In the genomic region with DNA sequence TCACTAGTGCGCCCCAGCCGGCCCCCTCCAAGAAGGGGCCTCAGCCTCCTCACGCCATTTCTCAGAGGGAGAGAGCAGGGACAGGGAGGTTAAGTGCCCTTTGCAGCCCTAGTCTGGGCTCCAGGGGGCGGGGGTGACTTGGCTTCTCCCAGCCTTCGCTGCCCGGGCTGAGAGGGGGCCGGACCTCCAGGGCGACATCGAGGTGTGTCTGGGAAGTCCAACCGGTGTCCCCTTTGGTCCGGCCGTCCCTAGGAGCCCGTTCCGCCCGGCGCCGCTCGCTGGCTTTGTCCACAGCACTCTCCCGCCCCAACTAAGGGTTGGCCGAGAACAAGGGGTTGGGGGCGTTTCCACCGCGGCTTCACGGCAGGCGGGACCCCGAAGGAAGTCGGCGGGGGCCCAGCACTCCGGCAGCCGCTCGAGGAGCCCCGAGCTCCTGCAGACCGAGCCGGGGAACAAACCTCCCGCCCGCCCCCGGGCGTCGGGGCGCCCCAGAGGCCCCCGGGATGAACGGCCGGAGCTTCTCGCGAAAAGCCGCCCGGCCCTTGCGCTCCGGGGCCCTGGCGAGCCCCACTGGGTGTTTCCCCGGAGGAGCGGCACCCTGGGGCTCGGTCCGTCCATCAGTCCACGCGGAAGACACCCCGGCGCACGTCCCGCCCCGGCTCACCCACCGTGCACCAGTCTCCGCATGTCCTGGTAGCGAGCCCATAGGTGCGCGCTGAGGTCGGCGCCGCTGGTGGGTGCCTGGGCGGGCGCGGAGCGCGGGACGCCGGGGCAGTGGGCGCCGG, we compare ENCODE assay signal across 9 cellular contexts. TPM values are rescaled to one million over a fixed set of nuclear protein-coding genes. Genes with fewer than 3 reads are reported as not detected.
DNase-seq lines count a peak whose midpoint lies in the region; ATAC-seq and TF ChIP-seq lines count a peak whose summit lies in the region.
"Had no signal": no experiment of that assay in that cellular context is flagged by ENCODE, and none has a peak within 500 bp of the region (broad histone marks: within the 10 kb centered on the region; RNA-seq: fewer than 3 reads in every experiment).

No MANE protein-coding gene starts in this region.

- peak overlapping the region; percentile 72 for H3K4me3 Mint-ChIP-seq in activated naive CD4-positive, alpha-beta T cell treated with anti-CD3 and anti-CD28 coated beads for 36 hours

- CTCF ChIA-PET in IMR-90 (lab: Yijun Ruan, JAX): no interaction called here
- CTCF ChIA-PET in activated naive CD4-positive, alpha-beta T cell treated with anti-CD3 and anti-CD28 coated beads for 36 hours (lab: Charles Lee): no interaction called here

- H3K4me3 ChIP-seq in IMR-90 (ENCODE audit: insufficient read depth, low read depth, low read length) (peak overlapping the region; percentile 72), heart right ventricle (peak overlapping the region; percentile 58 to 73 (median 68)), retinal pigment epithelial cell (ENCODE audit: low read length) (peak overlapping the region; percentile 61)

- no peak overlapping the region for H3K18ac ChIP-seq in IMR-90 (ENCODE audit: low read depth, low read length)

- no peak; the same call in 1 of the 2 replicates for TF ChIP-seq POLR2A in IMR-90 (IDR thresholded peaks at IDR 0.05; ENCODE audit: low read depth, low read length)

- H3K9me3 ChIP-seq in IMR-90 (ENCODE audit: control insufficient read depth, insufficient read depth, low read length) (no peaks in the 10 kb centered on the region), heart right ventricle (no peaks in the 10 kb centered on the region)

- intact Hi-C loops in IMR-90 (cut with micrococcal nuclease) (no loop called here), heart right ventricle (cut with DNase I) (loop anchor here in 2 of 10 donors (5.0 kb wide), 2 partner anchors 41 to 51 kb away; no protein-coding TSS in a partner anchor)
- intact Hi-C loops in activated naive CD4-positive, alpha-beta T cell treated with anti-CD3 and anti-CD28 coated beads for 36 hours (cut with micrococcal nuclease): loop anchor here (10.0 kb wide), 2 partner anchors 512 to 812 kb away; partner anchors contain the start of genes DCP1A and SFMBT1

- H3K14ac ChIP-seq in IMR-90 (replicated peaks; ENCODE audit: low read depth, low read length): peak overlapping the region; percentile 90

- H4K5ac ChIP-seq in IMR-90 (ENCODE audit: low read depth, low read length): 0 out of 2 replicates have a peak overlapping the region, but pooled peaks have one; percentile 10

- H3K27me3 ChIP-seq in IMR-90 (ENCODE audit: control insufficient read depth, insufficient read depth, low read length): no peaks in the 10 kb centered on the region
- H3K27me3 ChIP-seq in heart right ventricle: no peaks in the 10 kb centered on the region

- no peak overlapping the region for H3K27ac Mint-ChIP-seq in activated naive CD4-positive, alpha-beta T cell treated with anti-CD3 and anti-CD28 coated beads for 36 hours

- H4K8ac ChIP-seq in IMR-90 (ENCODE audit: low read depth in 2 of 2, low read length in 2 of 2): peak overlapping the region; percentile 34 to 59; a peak in 2 of 4 replicates

- 1% methylated on average over 17 of the region's 78 CpGs; no CpG with 5 or more reads in 1 of the 2 experiments for WGBS in IMR-90 (ENCODE audit: extremely low coverage in 2 of 2, insufficient read length in 1 of 2), 2 experiments
- 3 to 4% methylated on average over 77 to 78 of the region's 78 CpGs for WGBS in heart right ventricle, 2 donors

- H3K27ac ChIP-seq in IMR-90 (ENCODE audit: insufficient read depth, low read length): peak overlapping the region; percentile 72
- H3K27ac ChIP-seq in heart right ventricle: peak overlapping the region; percentile 42 to 91 (median 82)

- peak overlapping the region; percentile 50; the same call in 1 of the 2 replicates for H4K91ac ChIP-seq in IMR-90 (ENCODE audit: insufficient read depth, low read depth, low read length)

- H4K20me1 ChIP-seq in IMR-90 (ENCODE audit: insufficient read depth, low read length): peaks cover 55% of the 10 kb centered on the region

- ATAC-seq in IMR-90 (ENCODE audit: low read depth) (peak; percentile 1), heart right ventricle (no peak), GM21825 (IDR thresholded peaks at IDR 0.05; ENCODE audit: unreplicated experiment) (no peak)

- POLR2A ChIA-PET in IMR-90 (lab: Charles Lee; ENCODE audit: unreplicated experiment): no interaction called here

- in situ Hi-C loops in IMR-90 (cut with MboI; ENCODE audit: low sequenced_read_pairs): no loop called here

- BruUV-seq in IMR-90 (replicated peaks; lab: Mats Ljungman, UMichigan): no TSS peak

- peak overlapping the region; percentile 84 for H2AFZ ChIP-seq in IMR-90 (replicated peaks; ENCODE audit: low read length, poor library complexity)

- H3K36me3 Mint-ChIP-seq in activated naive CD4-positive, alpha-beta T cell treated with anti-CD3 and anti-CD28 coated beads for 36 hours (ENCODE audit: low read depth): peaks cover 7% of the 10 kb centered on the region

- H3K36me3 ChIP-seq in IMR-90 (ENCODE audit: control insufficient read depth, insufficient read depth, low read length): peaks cover 11% of the 10 kb centered on the region
- peaks cover 0 to 12% (median 2%) of the 10 kb centered on the region in 9 donors for H3K36me3 ChIP-seq in heart right ventricle

- H3K9ac ChIP-seq in IMR-90 (ENCODE audit: low read depth, low read length): peak overlapping the region; percentile 75

- peak overlapping the region; percentile 78 for H2AK5ac ChIP-seq in IMR-90 (ENCODE audit: low read depth, low read length)

- TF ChIP-seq RAD21 in IMR-90 (IDR thresholded peaks at IDR 0.05; ENCODE audit: low read length): no peak

- peak overlapping the region; percentile 46; the same call in 1 of the 2 replicates for H3K23ac ChIP-seq in IMR-90 (ENCODE audit: low read depth, low read length)

- DNase-seq in ELF-1 (ENCODE audit: low read depth, low spot score): peak; percentile 63
- no peak for DNase-seq in IMR-90
- DNase-seq in activated naive CD4-positive, alpha-beta T cell treated with anti-CD3 and anti-CD28 coated beads for 36 hours: peak; percentile 28
- peak in 1 of 2 donors; percentile 47 for DNase-seq in heart right ventricle
- DNase-seq in retinal pigment epithelial cell (ENCODE audit: low read depth): no peak
- no peak for DNase-seq in inferior parietal cortex (ENCODE audit: extremely low spot score)
- no peak for DNase-seq in DMS153 treated with DMSO at 0.1 percent for 48 hours (lab: John Stamatoyannopoulos, UW; ENCODE audit: unreplicated experiment)

- H2BK5ac ChIP-seq in IMR-90 (ENCODE audit: low read depth, low read length, poor library complexity, severe bottlenecking): peak overlapping the region; percentile 61

- TF ChIP-seq CTCF in IMR-90 (conservative IDR thresholded peaks at IDR 0.05; ENCODE audit: low read depth, low read length) (no peak), heart right ventricle (IDR thresholded peaks at IDR 0.05) (no peak), retinal pigment epithelial cell (conservative IDR thresholded peaks at IDR 0.05; ENCODE audit: low read depth, low read length) (no peak)

- H2AK9ac ChIP-seq in IMR-90 (replicated peaks; ENCODE audit: low read depth, low read length, poor library complexity): peak overlapping the region; percentile 68

- dilution Hi-C loops in IMR-90 (cut with HindIII; ENCODE audit: low sequenced_read_pairs, unreplicated experiment): no loop called here

- H3K4me1 Mint-ChIP-seq in activated naive CD4-positive, alpha-beta T cell treated with anti-CD3 and anti-CD28 coated beads for 36 hours (ENCODE audit: low read depth): peaks cover 22% of the 10 kb centered on the region

- peak overlapping the region; percentile 69 for H3K4ac ChIP-seq in IMR-90 (ENCODE audit: low read depth, low read length)

- H3K56ac ChIP-seq in IMR-90 (ENCODE audit: extremely low read depth, insufficient read depth, low read length): peak overlapping the region; percentile 57

- H2BK120ac ChIP-seq in IMR-90 (ENCODE audit: low read depth, low read length): no peak overlapping the region

- H3K4me1 ChIP-seq in IMR-90 (ENCODE audit: control insufficient read depth, insufficient read depth, low read length): peaks cover 32% of the 10 kb centered on the region
- H3K4me1 ChIP-seq in heart right ventricle: peaks cover 43 to 86% (median 73%) of the 10 kb centered on the region in 9 donors

- no peak overlapping the region for H2BK15ac ChIP-seq in IMR-90 (ENCODE audit: low read depth, low read length)

- no peaks in the 10 kb centered on the region for H3K9me3 Mint-ChIP-seq in activated naive CD4-positive, alpha-beta T cell treated with anti-CD3 and anti-CD28 coated beads for 36 hours

- peak overlapping the region; percentile 95 for H3K4me2 ChIP-seq in IMR-90 (ENCODE audit: low read depth, low read length)

- H2BK20ac ChIP-seq in IMR-90 (ENCODE audit: low read depth, low read length): no peak overlapping the region

- peaks cover 25% of the 10 kb centered on the region for H3K9me1 ChIP-seq in IMR-90 (ENCODE audit: insufficient read depth, low read length)

- no peaks in the 10 kb centered on the region for H3K27me3 Mint-ChIP-seq in activated naive CD4-positive, alpha-beta T cell treated with anti-CD3 and anti-CD28 coated beads for 36 hours (ENCODE audit: low read depth)

- peaks cover 28 to 85% of the 10 kb centered on the region in 2 experiments for H3K79me1 ChIP-seq in IMR-90 (ENCODE audit: low read depth in 1 of 2, low read length in 2 of 2)

RNA-seq across cellular contexts. Expression of gene NT5DC2, which starts 0.6 kb away (rescaled TPM):
- total RNA-seq in IMR-90 (2012; rRNA removed): 161 and 173 TPM in 2 replicates
- polyA plus RNA-seq in IMR-90 (2012; rRNA removed): 200 and 228 TPM in 2 replicates
- 168 and 316 TPM in 2 replicates for polyA plus RNA-seq in IMR-90 (2012; cell fraction: cytosol; rRNA removed)
- 247 and 500 TPM in 2 replicates for polyA plus RNA-seq in IMR-90 (2012; cell fraction: nucleus; rRNA removed; ENCODE audit: low replicate concordance)
- total RNA-seq in activated naive CD4-positive, alpha-beta T cell treated with anti-CD3 and anti-CD28 coated beads for 36 hours: 10 to 100 TPM; 20.4 to 20.8 TPM
- total RNA-seq in heart right ventricle: 100 to 1,000 TPM in 1 of 10 donors, 10 to 100 TPM in 9; 25.1 to 108 (median 44.5) TPM
- polyA plus RNA-seq in heart right ventricle: 100 to 1,000 TPM in 1 of 2 donors, 10 to 100 TPM in 1; 95.1 to 138 TPM

RNA-seq across cellular contexts. Expression of gene UQCC5, which starts 3.4 kb away (rescaled TPM):
- total RNA-seq in IMR-90 (2012; rRNA removed): 1.1 and 1.4 TPM in 2 replicates
- polyA plus RNA-seq in IMR-90 (2012; rRNA removed): 14.4 and 16.9 TPM in 2 replicates
- polyA plus RNA-seq in IMR-90 (2012; cell fraction: cytosol; rRNA removed): 1.5 and 2.6 TPM in 2 replicates
- 0.62 and 26.4 TPM in 2 replicates for polyA plus RNA-seq in IMR-90 (2012; cell fraction: nucleus; rRNA removed; ENCODE audit: low replicate concordance)
- total RNA-seq in activated naive CD4-positive, alpha-beta T cell treated with anti-CD3 and anti-CD28 coated beads for 36 hours: 10 to 100 TPM; 12.3 to 13.1 TPM
- total RNA-seq in heart right ventricle: 10 to 100 TPM; 30.2 to 98.0 (median 66.9) TPM
- 100 to 1,000 TPM in 1 of 2 donors, 10 to 100 TPM in 1; 83.5 to 147 TPM for polyA plus RNA-seq in heart right ventricle

RNA-seq across cellular contexts. Expression of gene STAB1, which starts 37.9 kb away (rescaled TPM):
- total RNA-seq in IMR-90 (2012; rRNA removed): not detected in 2 replicates
- 0.04 TPM in 1 of 2 replicates, not detected in the other for polyA plus RNA-seq in IMR-90 (2012; rRNA removed)
- polyA plus RNA-seq in IMR-90 (2012; cell fraction: cytosol; rRNA removed): 0.04 TPM in 1 of 2 replicates, not detected in the other
- 0.24 and 0.60 TPM in 2 replicates for polyA plus RNA-seq in IMR-90 (2012; cell fraction: nucleus; rRNA removed; ENCODE audit: low replicate concordance)
- under 1 TPM; 0.10 to 0.17 TPM for total RNA-seq in activated naive CD4-positive, alpha-beta T cell treated with anti-CD3 and anti-CD28 coated beads for 36 hours
- 100 to 1,000 TPM in 2 of 10 donors, 10 to 100 TPM in 8; 17.4 to 159 (median 33.2) TPM for total RNA-seq in heart right ventricle
- polyA plus RNA-seq in heart right ventricle: 100 to 1,000 TPM in 1 of 2 donors, 10 to 100 TPM in 1; 54.1 to 231 TPM
- total RNA-seq: SK-MEL-5 had no signal

Comparison
In these comparisons a context has a peak if more than half of its experiments do, and no peak if none do; other contexts are left out.
1. DNase-seq: peak in ELF-1 (single experiment) and activated naive CD4-positive, alpha-beta T cell treated with anti-CD3 and anti-CD28 coated beads for 36 hours (single experiment); none in IMR-90 (single experiment), retinal pigment epithelial cell (single experiment), inferior parietal cortex (single experiment) and DMS153 treated with DMSO at 0.1 percent for 48 hours (single experiment).
2. RNA of gene STAB1, which starts 37.9 kb away (total RNA-seq): 17.4 to 159 TPM in heart right ventricle; 0.10 to 0.17 TPM in activated naive CD4-positive, alpha-beta T cell treated with anti-CD3 and anti-CD28 coated beads for 36 hours and not detected in IMR-90; every median in the first group is over 10 times any median in the second.
3. Peak in every context shown above with its lines, with median percentiles within 50 percentile points of each other: H3K4me3 ChIP-seq.